ENCODE assay signal across 8 cellular contexts in the genomic region with DNA sequence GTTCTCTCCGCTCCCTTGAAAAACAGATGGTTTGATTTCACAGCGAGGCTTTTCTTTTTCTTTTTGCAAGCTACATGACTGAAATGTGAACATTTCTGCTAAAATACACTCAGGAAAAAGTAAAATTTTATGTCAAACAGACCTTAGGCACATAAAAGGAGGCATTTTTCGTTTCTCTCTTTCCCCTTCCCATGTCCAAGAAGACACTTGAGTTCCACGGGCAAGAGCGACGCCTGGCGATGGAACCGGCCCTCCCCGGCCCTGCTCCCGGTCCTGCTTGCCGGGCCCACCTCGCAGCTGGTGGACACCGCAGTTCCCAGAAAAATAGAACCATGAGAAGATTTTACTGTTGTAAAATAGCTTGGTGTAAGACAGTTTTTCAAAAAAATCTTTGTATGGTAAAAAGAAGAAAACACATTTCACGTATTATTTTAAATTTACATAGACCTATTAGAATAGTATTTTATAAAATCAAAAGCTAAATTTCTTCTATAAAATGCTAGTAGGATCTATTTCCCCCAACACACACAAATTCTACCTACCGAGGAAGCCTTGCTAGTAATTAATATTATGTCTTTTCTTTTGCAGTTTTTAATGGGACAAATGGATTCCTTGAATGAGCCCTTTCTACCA. TPM values are rescaled to one million over a fixed set of nuclear protein-coding genes. Genes with fewer than 3 reads are reported as not detected.
A peak's percentile ranks its signal among the peaks of the same experiment; 100 is the strongest.
DNase-seq lines count a peak whose midpoint lies in the region; ATAC-seq, FAIRE-seq and TF ChIP-seq lines count a peak whose summit lies in the region.

No MANE protein-coding gene starts in this region.

- peak overlapping the region; percentile 48 for H3K9ac ChIP-seq in astrocyte (ENCODE audit: low read length)
- no peak overlapping the region for H3K9ac ChIP-seq in parathyroid adenoma

- H3K4me3 Mint-ChIP-seq in astrocyte (ENCODE audit: unreplicated experiment) = peak overlapping the region; percentile 82

- H3K4me2 ChIP-seq in astrocyte (ENCODE audit: low read length) (peak overlapping the region; percentile 98), parathyroid adenoma (ENCODE audit: low read length) (peak overlapping the region; percentile 92)

- H3K4me1 ChIP-seq in astrocyte (ENCODE audit: insufficient read depth, low read length) = peaks cover 13% of the 10 kb centered on the region
- H3K4me1 ChIP-seq in parathyroid adenoma = peaks cover 7% of the 10 kb centered on the region

- DNase-seq in RCC 7860 (ENCODE audit: low spot score) (peak; percentile 21), astrocyte (ENCODE audit: low read depth) (peak; percentile 65), left cardiac atrium (peak; percentile 72)

- no peaks in the 10 kb centered on the region for H3K79me2 ChIP-seq in astrocyte (ENCODE audit: insufficient read depth, low read length)
- no peaks in the 10 kb centered on the region for H3K79me2 ChIP-seq in parathyroid adenoma

- FAIRE-seq in A204.1 (lab: Jason Lieb, UNC) = peak; percentile 37
- no peak for FAIRE-seq in RCC 7860 (lab: Jason Lieb, UNC)
- no peak for FAIRE-seq in astrocyte (lab: Jason Lieb, UNC)

- H3K36me3 ChIP-seq in astrocyte (ENCODE audit: insufficient read depth, low read length) (no peaks in the 10 kb centered on the region), parathyroid adenoma (ENCODE audit: control insufficient read depth, insufficient read depth, low read length) (no peaks in the 10 kb centered on the region)

- H3K36me3 Mint-ChIP-seq in astrocyte (ENCODE audit: low read depth, unreplicated experiment) = peaks cover 2% of the 10 kb centered on the region

- peaks cover 12% of the 10 kb centered on the region for H3K4me1 Mint-ChIP-seq in astrocyte (ENCODE audit: low read depth, unreplicated experiment)

- H3K27ac ChIP-seq in astrocyte (ENCODE audit: low read depth, low read length) (no peak overlapping the region), parathyroid adenoma (peak overlapping the region; percentile 55)

- peak overlapping the region; percentile 85 for H2AFZ ChIP-seq in astrocyte (ENCODE audit: low read depth, low read length)
- peak overlapping the region; percentile 82 for H2AFZ ChIP-seq in parathyroid adenoma

- intact Hi-C loops in left cardiac atrium (cut with DNase I) = loop anchor here in 1 of 2 donors (5.0 kb wide), 1 partner anchor 43 kb away; no protein-coding TSS in a partner anchor

- H3K9me3 Mint-ChIP-seq in astrocyte (ENCODE audit: unreplicated experiment) = peaks cover 8% of the 10 kb centered on the region

- peaks cover 27% of the 10 kb centered on the region for H3K27me3 Mint-ChIP-seq in astrocyte (ENCODE audit: low read depth, unreplicated experiment)

- TF ChIP-seq CTCF in astrocyte (IDR thresholded peaks at IDR 0.05; ENCODE audit: insufficient read depth, low read depth, low read length) = peak; percentile 73
- TF ChIP-seq CTCF in parathyroid adenoma (IDR thresholded peaks at IDR 0.05) = peak; percentile 86

- no peak overlapping the region for H3K27ac Mint-ChIP-seq in astrocyte (ENCODE audit: unreplicated experiment)

- peaks cover 8% of the 10 kb centered on the region for H4K20me1 ChIP-seq in astrocyte (ENCODE audit: insufficient read depth, low read length)

- H3K4me3 ChIP-seq in astrocyte (ENCODE audit: insufficient read depth, low read depth, low read length) (peak overlapping the region; percentile 63), parathyroid adenoma (ENCODE audit: low read depth, low read length) (peak overlapping the region; percentile 68)

- H3K27me3 ChIP-seq in astrocyte (ENCODE audit: insufficient read depth, low read length) (peaks cover 10% of the 10 kb centered on the region), parathyroid adenoma (ENCODE audit: control insufficient read depth, insufficient read depth, low read length) (no peaks in the 10 kb centered on the region)

- no peaks in the 10 kb centered on the region for H3K9me3 ChIP-seq in astrocyte (ENCODE audit: insufficient read depth, low read depth, low read length)
- no peaks in the 10 kb centered on the region for H3K9me3 ChIP-seq in parathyroid adenoma (ENCODE audit: control insufficient read depth, low read length)

- peak; percentile 39 for ATAC-seq in GM18511 (IDR thresholded peaks at IDR 0.05; ENCODE audit: unreplicated experiment)
- ATAC-seq in left cardiac atrium = peak; percentile 80 to 83
- no peak for ATAC-seq in HG02970 (IDR thresholded peaks at IDR 0.05; ENCODE audit: low FRiP score, unreplicated experiment)
- ATAC-seq in HG03432 (IDR thresholded peaks at IDR 0.05; ENCODE audit: unreplicated experiment) = no peak

RNA-seq across cellular contexts. Expression of a gene that starts 2.3 kb away (rescaled TPM):
- total RNA-seq in astrocyte = 1.3 and 1.5 TPM in 2 replicates
- total RNA-seq in left cardiac atrium = under 1 TPM; 0.68 to 0.80 TPM

RNA-seq across cellular contexts. Expression of a gene that starts 25.5 kb away (rescaled TPM):
- total RNA-seq in astrocyte = 99.1 and 114 TPM in 2 replicates
- total RNA-seq in left cardiac atrium = 10 to 100 TPM; 53.3 to 61.7 TPM

RNA-seq across cellular contexts. Expression of a gene that starts 26.4 kb away (rescaled TPM):
- total RNA-seq in astrocyte (23.0 and 27.3 TPM in 2 replicates), left cardiac atrium (10 to 100 TPM; 13.8 to 14.0 TPM)

Comparison
In these comparisons a context has a peak if more than half of its experiments do, and no peak if none do; other contexts are left out.
1. ATAC-seq: peak in GM18511 (single experiment) and left cardiac atrium (2 of 2); none in HG02970 (single experiment) and HG03432 (single experiment).
2. DNase-seq: peak in every context shown above with its lines; median percentile 72 in left cardiac atrium; 65 in astrocyte; 21 in RCC 7860.